Comparison of ENCODE assay signal across 1 cellular context in the genomic region with DNA sequence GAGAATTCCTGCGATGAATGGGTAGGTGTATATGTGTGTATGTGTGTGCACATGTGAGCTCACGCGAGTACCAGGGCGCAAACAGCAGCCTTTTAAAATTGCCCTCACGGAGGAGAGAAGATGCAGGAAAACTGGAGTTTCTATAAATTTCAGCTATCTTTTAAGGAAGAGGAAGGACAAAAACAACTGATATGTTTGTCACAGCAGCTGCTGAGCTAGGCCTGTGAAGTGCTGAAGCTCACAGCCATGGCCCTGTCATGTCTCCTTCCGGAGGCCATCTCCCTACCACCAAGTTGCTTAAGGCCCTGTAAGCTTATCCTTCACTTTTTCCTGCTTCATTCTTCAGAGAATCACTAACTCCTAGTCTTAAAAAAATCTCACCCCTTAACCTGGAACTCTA.
TF ChIP-seq lines count a peak whose summit lies in the region.

No MANE protein-coding gene starts in this region.

TF ChIP-seq in GM23338, 12 proteins besides CTCF, POLR2A, EP300 and RAD21 (continued from another document):
- TF ChIP-seq, protein P1, sequence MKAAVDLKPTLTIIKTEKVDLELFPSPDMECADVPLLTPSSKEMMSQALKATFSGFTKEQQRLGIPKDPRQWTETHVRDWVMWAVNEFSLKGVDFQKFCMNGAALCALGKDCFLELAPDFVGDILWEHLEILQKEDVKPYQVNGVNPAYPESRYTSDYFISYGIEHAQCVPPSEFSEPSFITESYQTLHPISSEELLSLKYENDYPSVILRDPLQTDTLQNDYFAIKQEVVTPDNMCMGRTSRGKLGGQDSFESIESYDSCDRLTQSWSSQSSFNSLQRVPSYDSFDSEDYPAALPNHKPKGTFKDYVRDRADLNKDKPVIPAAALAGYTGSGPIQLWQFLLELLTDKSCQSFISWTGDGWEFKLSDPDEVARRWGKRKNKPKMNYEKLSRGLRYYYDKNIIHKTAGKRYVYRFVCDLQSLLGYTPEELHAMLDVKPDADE (IDR thresholded peaks at IDR 0.05) = no peak
